In the genomic region with DNA sequence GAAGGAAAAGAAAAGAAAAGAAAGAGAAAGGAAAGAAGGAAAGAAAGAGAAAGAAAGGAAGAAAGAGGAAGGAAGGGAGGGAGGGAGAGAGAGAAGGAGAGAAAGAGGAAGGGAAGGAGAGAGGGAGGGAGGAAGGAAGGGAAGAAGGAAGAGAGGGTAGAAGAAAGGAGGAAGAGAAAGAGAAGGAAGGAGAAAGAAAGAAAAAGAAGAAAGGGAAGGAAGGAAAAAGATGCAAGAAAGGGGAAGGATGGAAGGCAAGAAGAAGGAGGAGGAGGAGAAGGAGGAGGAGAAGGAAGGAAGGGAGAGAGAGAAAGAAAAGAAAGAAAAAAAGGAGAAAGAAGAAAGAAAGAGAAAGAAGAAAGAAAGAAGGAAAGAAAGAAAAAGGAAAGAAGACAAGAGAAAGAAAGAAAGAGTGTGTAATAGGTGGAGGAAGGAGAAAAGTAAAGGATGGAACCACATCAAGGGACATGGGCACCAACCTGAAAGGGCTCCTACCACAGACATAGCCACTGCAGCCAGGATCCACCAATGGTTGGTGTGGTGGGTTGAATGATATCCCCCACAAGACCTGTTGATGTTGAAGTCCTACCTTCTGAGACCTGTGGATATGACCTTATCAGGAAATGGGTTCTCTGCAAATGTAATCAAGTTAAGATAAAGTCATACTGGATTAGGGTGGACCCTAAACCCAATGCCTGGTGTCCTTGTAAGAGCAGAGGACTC, we compare ENCODE assay signal across 25 cellular contexts.
"Had no signal": no experiment of that assay in that cellular context is flagged by ENCODE, and none has a peak within 500 bp of the region (broad histone marks: within the 10 kb centered on the region; RNA-seq: fewer than 3 reads in every experiment).

No MANE protein-coding gene starts in this region.

- H3K27ac ChIP-seq: foreskin keratinocyte, left ventricle myocardium inferior, lower lobe of right lung, psoas muscle, spleen, testis, tibial nerve, upper lobe of right lung, vagina had no signal

- ATAC-seq: foreskin keratinocyte; lower lobe of right lung; psoas muscle; sciatic nerve; stimulated activated naive B cell treated with anti-CD40 and anti-IgM and Interleukin-4, amounts not matched to agents 10 μg/mL and 1 μg/mL and 100 μg/mL, for 72 hours; stimulated activated naive CD8-positive, alpha-beta T cell treated with anti-CD3 and anti-CD28 coated beads, Interleukin-15, amount 100 ng/mL, for 72 hours; upper lobe of right lung had no signal

- H3K27me3 Mint-ChIP-seq: stimulated activated naive CD8-positive, alpha-beta T cell treated with anti-CD3 and anti-CD28 coated beads, Interleukin-15, amount 100 ng/mL, for 72 hours had no signal

- FAIRE-seq: endothelial cell of umbilical vein, keratinocyte had no signal

- H3K4me3 ChIP-seq: left ventricle myocardium inferior, lower lobe of right lung, psoas muscle, spleen, testis, tibial nerve, upper lobe of right lung, vagina had no signal

- H3K4me3 Mint-ChIP-seq: endodermal cell; immature natural killer cell; memory B cell; nephron progenitor cell; stimulated activated naive B cell treated with anti-CD40 and anti-IgM and Interleukin-4, amounts not matched to agents 10 μg/mL and 1 μg/mL and 100 μg/mL, for 72 hours; stimulated activated naive CD8-positive, alpha-beta T cell treated with anti-CD3 and anti-CD28 coated beads, Interleukin-15, amount 100 ng/mL, for 72 hours had no signal

- H3K4me1 ChIP-seq: foreskin keratinocyte, psoas muscle, testis had no signal

- H3K27me3 ChIP-seq: foreskin keratinocyte, spleen, testis, tibial nerve, upper lobe of right lung, vagina had no signal

- H3K9me3 Mint-ChIP-seq: immature natural killer cell, memory B cell had no signal

- DNase-seq: dermis blood vessel endothelial cell; endodermal cell; erythroblast; foreskin keratinocyte; immature natural killer cell; left ventricle myocardium inferior; lower lobe of right lung; midbrain; nephron progenitor cell; psoas muscle; retina; spleen; stimulated activated CD4-positive, alpha-beta T cell treated with anti-CD3 and anti-CD28 coated beads, Interleukin-15, amount 100 ng/mL, for 24 hours; stimulated activated CD4-positive, alpha-beta T cell treated with anti-CD3 and anti-CD28 coated beads, Interleukin-1b, Interleukin-23, amount 100 ng/mL, for 48 hours; stimulated activated CD4-positive, alpha-beta T cell treated with anti-CD3 and anti-CD28 coated beads, Interleukin-4, amount 100 ng/mL, for 24 hours; stimulated activated naive B cell treated with anti-CD40 and anti-IgM and Interleukin-4, amounts not matched to agents 10 μg/mL and 1 μg/mL and 100 μg/mL, for 72 hours; stimulated activated naive CD8-positive, alpha-beta T cell treated with anti-CD3 and anti-CD28 coated beads, Interleukin-15, amount 100 ng/mL, for 72 hours; testis; upper lobe of right lung had no signal

- H3K27ac Mint-ChIP-seq: endodermal cell; memory B cell; nephron progenitor cell; stimulated activated naive B cell treated with anti-CD40 and anti-IgM and Interleukin-4, amounts not matched to agents 10 μg/mL and 1 μg/mL and 100 μg/mL, for 72 hours had no signal

- H3K36me3 ChIP-seq: upper lobe of right lung had no signal

- H3K9me3 ChIP-seq: lower lobe of right lung, psoas muscle, spleen, testis, upper lobe of right lung, vagina had no signal
